12 cellular contexts compared by ENCODE assay signal in the genomic region with DNA sequence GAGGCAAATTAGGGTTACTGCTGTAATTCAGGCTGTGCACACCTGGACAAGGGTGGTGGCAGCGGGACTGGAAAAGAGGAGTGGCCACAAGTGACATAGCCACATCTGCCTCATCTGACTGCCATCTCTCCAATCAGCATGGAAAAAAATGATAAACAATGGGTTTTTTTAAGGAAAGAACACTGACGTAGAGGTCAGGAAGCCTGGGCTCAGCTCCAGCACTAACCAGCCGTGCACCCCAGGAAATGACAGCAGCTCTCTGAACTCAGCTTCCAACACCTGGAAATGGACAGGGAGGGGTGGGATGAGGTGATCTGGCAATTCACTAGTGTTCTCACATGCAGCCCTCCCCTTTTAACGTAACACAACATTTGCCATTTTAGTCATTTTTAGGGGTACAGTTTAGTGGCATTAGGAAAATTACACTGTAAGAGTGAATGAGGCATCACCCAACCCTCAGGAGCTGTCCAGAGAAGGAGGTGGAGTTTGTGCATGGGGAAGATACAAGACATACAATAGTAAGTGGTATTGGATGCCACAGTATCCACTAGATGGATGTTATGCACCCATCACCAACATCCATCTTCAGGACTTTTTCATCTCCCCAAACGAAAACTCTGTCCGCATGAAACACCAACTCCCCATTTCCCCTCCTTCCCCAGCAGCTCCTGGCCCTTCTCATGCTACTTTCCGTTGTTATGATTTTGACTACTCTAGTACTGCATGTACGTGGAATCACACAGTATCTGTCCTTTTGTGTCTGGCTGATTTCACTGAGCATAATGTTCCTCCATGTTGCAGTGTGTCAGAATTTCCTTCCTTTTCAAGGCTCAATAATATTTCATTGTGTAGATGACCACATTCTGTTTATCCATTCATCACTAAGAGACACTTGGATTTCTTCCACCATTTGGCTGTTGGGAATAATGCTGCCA.
DNase-seq lines count a peak whose midpoint lies in the region; ATAC-seq and TF ChIP-seq lines count a peak whose summit lies in the region.
"Had no signal": no experiment of that assay in that cellular context is flagged by ENCODE, and none has a peak within 500 bp of the region (broad histone marks: within the 10 kb centered on the region; RNA-seq: fewer than 3 reads in every experiment).

No MANE protein-coding gene starts in this region.

- H3K18ac ChIP-seq in trophoblast cell (ENCODE audit: low read length), result no peak overlapping the region

- H3K27me3 ChIP-seq in trophoblast cell (ENCODE audit: insufficient read depth, low read length), result no peaks in the 10 kb centered on the region
- H3K27me3 ChIP-seq: left lung, tibial artery had no signal

- no peak for TF ChIP-seq CTCF in WI38 (IDR thresholded peaks at IDR 0.05; ENCODE audit: low read depth, low read length)
- TF ChIP-seq CTCF in fibroblast of pulmonary artery (IDR thresholded peaks at IDR 0.05; ENCODE audit: low read length, missing control alignments), result no peak

- H3K27ac ChIP-seq in trophoblast cell (ENCODE audit: low read depth, low read length), result peak overlapping the region; percentile 88

- H3K4ac ChIP-seq in trophoblast cell (ENCODE audit: low read depth, low read length), result no peak overlapping the region

- H2BK5ac ChIP-seq in trophoblast cell (ENCODE audit: low read depth, low read length, poor library complexity), result peak overlapping the region; percentile 78

- no peaks in the 10 kb centered on the region for H3K9me3 ChIP-seq in trophoblast cell (ENCODE audit: insufficient read depth, low read depth, low read length)
- H3K9me3 ChIP-seq: left lung, tibial artery had no signal

- H3K36me3 ChIP-seq in trophoblast cell (ENCODE audit: control insufficient read depth in 1 of 2, insufficient read depth in 2 of 2, low read length in 2 of 2), result no peaks in the 10 kb centered on the region
- H3K36me3 ChIP-seq: left lung, tibial artery had no signal

- H3K4me3 ChIP-seq in WI38 (ENCODE audit: low read depth, low read length) (peak overlapping the region; percentile 39), fibroblast of pulmonary artery (replicated peaks; ENCODE audit: low read depth, low read length) (no peak overlapping the region), trophoblast cell (ENCODE audit: low read depth, low read length) (no peak overlapping the region)
- H3K4me3 ChIP-seq: left lung had no signal

- peaks cover 46% of the 10 kb centered on the region for H3K79me1 ChIP-seq in trophoblast cell (ENCODE audit: low read length)

- peak overlapping the region; percentile 85 for H4K91ac ChIP-seq in trophoblast cell (ENCODE audit: low read depth, low read length)

- H2AFZ ChIP-seq in trophoblast cell (ENCODE audit: insufficient read depth, low read length, poor library complexity), result no peak overlapping the region

- ATAC-seq in GM19328 (IDR thresholded peaks at IDR 0.05; ENCODE audit: unreplicated experiment), result no peak
- ATAC-seq in HG02571 (IDR thresholded peaks at IDR 0.05; ENCODE audit: unreplicated experiment), result no peak

- DNase-seq in EL (peak; percentile 58), fibroblast of pulmonary artery (ENCODE audit: low read depth) (peak; percentile 87), trophoblast cell (no peak), NCI-H1930 (lab: John Stamatoyannopoulos, UW) (no peak), kidney glomerular epithelial cell (lab: John Stamatoyannopoulos, UW) (no peak)
- DNase-seq: NCI-H1694, T-helper 9 cell had no signal

- H3K4me2 ChIP-seq in trophoblast cell (ENCODE audit: low read length), result no peak overlapping the region

- H2BK12ac ChIP-seq in trophoblast cell (ENCODE audit: low read length), result peak overlapping the region; percentile 96

- no peak overlapping the region for H3K9ac ChIP-seq in trophoblast cell (ENCODE audit: low read length)

- no peaks in the 10 kb centered on the region for H3K79me2 ChIP-seq in trophoblast cell (ENCODE audit: control insufficient read depth, insufficient read depth, low read length, poor library complexity)

- peak overlapping the region; percentile 79 for H2BK120ac ChIP-seq in trophoblast cell (ENCODE audit: insufficient read depth, low read length, poor library complexity)

- H3K14ac ChIP-seq in trophoblast cell (ENCODE audit: low read length), result peak overlapping the region; percentile 62

- no peak overlapping the region for H3K23ac ChIP-seq in trophoblast cell (ENCODE audit: low read length)

- peak overlapping the region; percentile 76 for H2AK5ac ChIP-seq in trophoblast cell (ENCODE audit: low read length)

- peaks cover 32 to 45% of the 10 kb centered on the region in 2 experiments for H3K4me1 ChIP-seq in trophoblast cell (ENCODE audit: control insufficient read depth in 1 of 2, insufficient read depth in 2 of 2, low read length in 2 of 2)

- WGBS in trophoblast cell (ENCODE audit: extremely low coverage, insufficient coverage, insufficient read length), result no CpG with 5 or more reads among the region's 8 CpGs

- no peak overlapping the region for H4K8ac ChIP-seq in trophoblast cell (ENCODE audit: low read depth, low read length)

- no peak overlapping the region for H4K12ac ChIP-seq in trophoblast cell (ENCODE audit: low read depth, low read length)

Comparison
In these comparisons a context has a peak if more than half of its experiments do, and no peak if none do; other contexts are left out.
1. DNase-seq: peak in EL (single experiment) and fibroblast of pulmonary artery (single experiment); none in trophoblast cell (0 of 2), NCI-H1930 (0 of 2) and kidney glomerular epithelial cell (single experiment).